In the genomic region with DNA sequence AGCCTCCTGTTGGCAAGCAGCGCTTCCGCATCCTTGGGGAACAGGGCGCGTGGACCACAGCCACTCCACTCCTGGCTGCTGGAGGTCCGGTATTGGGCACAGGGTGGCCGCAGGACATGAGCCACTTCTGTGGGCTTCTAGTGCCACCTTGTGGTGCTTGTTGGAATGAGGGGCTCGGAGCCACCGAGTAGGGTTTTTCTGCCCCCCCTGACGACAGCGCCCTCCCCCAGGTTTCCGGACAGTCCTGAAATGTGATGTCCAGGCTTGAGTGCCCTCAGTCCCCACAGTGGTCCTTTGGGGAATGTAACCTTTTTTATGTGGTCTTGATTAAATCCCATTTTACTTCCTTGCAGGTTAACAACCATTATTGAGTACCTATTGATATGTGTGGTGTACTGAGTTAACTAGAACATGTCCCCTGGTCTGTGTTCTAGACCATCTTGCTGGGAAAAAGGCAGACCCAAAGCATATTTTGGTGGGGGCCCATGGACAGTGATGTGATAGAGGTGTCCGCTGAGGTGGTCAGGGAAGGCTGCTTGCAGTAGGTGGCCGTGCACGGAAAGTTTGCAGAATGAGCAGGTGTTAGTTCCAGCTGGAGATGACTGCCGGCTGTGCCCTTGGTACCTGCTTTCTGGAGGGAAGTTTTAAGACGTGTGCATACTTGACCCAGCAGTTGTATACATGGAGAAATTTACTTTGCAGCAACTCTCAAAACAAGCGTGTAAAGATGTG, we compare ENCODE assay signal across 1 cellular context.
TF ChIP-seq lines count a peak whose summit lies in the region.

No MANE protein-coding gene starts in this region.

TF ChIP-seq in HepG2, 621 proteins besides CTCF, POLR2A, EP300 and RAD21 (continued from another document and continues in another):
- TF ChIP-seq XRCC5 (optimal IDR thresholded peaks at IDR 0.05; ENCODE audit: low read length) (peak; percentile 92), JUND (CRISPR knock-in tag; IDR thresholded peaks at IDR 0.05) (no peak), MAF1 (CRISPR knock-in tag; IDR thresholded peaks at IDR 0.05; ENCODE audit: borderline replicate concordance) (no peak), ZNF776 (CRISPR knock-in tag; IDR thresholded peaks at IDR 0.05) (peak; percentile 75; the same call in 1 of the 2 replicates), IRF2 (CRISPR knock-in tag; IDR thresholded peaks at IDR 0.05) (peak; percentile 69; the same call in 1 of the 2 replicates), ZNF761 (CRISPR knock-in tag; conservative IDR thresholded peaks at IDR 0.05) (no peak), BHLHE40 (IDR thresholded peaks at IDR 0.05; ENCODE audit: low read length) (no peak), ZNF709 (CRISPR knock-in tag; IDR thresholded peaks at IDR 0.05) (no peak), SNAI1 (CRISPR knock-in tag; IDR thresholded peaks at IDR 0.05; ENCODE audit: borderline replicate concordance) (peak; percentile 52; the same call in 1 of the 2 replicates), SMC3 (IDR thresholded peaks at IDR 0.05; ENCODE audit: low read length) (peak; percentile 77), SOX6 (IDR thresholded peaks at IDR 0.05) (no peak), SOX6 (CRISPR knock-in tag; IDR thresholded peaks at IDR 0.05) (peak; percentile 65), ZNF781 (CRISPR knock-in tag; IDR thresholded peaks at IDR 0.05; ENCODE audit: borderline replicate concordance, not compliant biosample characterization) (peak; percentile 39), ETV6 (CRISPR knock-in tag; conservative IDR thresholded peaks at IDR 0.05) (peak; percentile 59; the same call in 1 of the 2 replicates), ZNF878 (CRISPR knock-in tag; IDR thresholded peaks at IDR 0.05) (no peak), ZNF253 (CRISPR knock-in tag; IDR thresholded peaks at IDR 0.05; ENCODE audit: borderline replicate concordance) (no peak), HOXA3 (CRISPR knock-in tag; IDR thresholded peaks at IDR 0.05) (peak; percentile 62), ZBTB20 (CRISPR knock-in tag; IDR thresholded peaks at IDR 0.05; ENCODE audit: borderline replicate concordance, low read depth) (no peak), ZNF207 (IDR thresholded peaks at IDR 0.05; ENCODE audit: borderline replicate concordance) (no peak), MIER2 (CRISPR knock-in tag; IDR thresholded peaks at IDR 0.05) (peak; percentile 20; the same call in 1 of the 2 replicates), ATRX (CRISPR knock-in tag; IDR thresholded peaks at IDR 0.05; ENCODE audit: borderline replicate concordance) (no peak), NKX3-1 (CRISPR knock-in tag; IDR thresholded peaks at IDR 0.05) (0 out of 2 replicates have a peak, but pooled peaks have one; percentile 10), LCORL (IDR thresholded peaks at IDR 0.05) (0 out of 2 replicates have a peak, but pooled peaks have one; percentile 20), LCORL (CRISPR knock-in tag; IDR thresholded peaks at IDR 0.05) (0 out of 2 replicates have a peak, but pooled peaks have one; percentile 59), ZNF678 (CRISPR knock-in tag; IDR thresholded peaks at IDR 0.05) (no peak), ZNF430 (CRISPR knock-in tag; IDR thresholded peaks at IDR 0.05) (no peak), RXRA (CRISPR knock-in tag; IDR thresholded peaks at IDR 0.05) (peak; percentile 63), ZKSCAN8 (CRISPR knock-in tag; IDR thresholded peaks at IDR 0.05; ENCODE audit: borderline replicate concordance) (no peak), ZNF607 (CRISPR knock-in tag; IDR thresholded peaks at IDR 0.05; ENCODE audit: borderline replicate concordance) (peak; percentile 92)
- TF ChIP-seq, protein P1, sequence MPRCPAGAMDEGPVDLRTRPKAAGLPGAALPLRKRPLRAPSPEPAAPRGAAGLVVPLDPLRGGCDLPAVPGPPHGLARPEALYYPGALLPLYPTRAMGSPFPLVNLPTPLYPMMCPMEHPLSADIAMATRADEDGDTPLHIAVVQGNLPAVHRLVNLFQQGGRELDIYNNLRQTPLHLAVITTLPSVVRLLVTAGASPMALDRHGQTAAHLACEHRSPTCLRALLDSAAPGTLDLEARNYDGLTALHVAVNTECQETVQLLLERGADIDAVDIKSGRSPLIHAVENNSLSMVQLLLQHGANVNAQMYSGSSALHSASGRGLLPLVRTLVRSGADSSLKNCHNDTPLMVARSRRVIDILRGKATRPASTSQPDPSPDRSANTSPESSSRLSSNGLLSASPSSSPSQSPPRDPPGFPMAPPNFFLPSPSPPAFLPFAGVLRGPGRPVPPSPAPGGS (CRISPR knock-in tag; IDR thresholded peaks at IDR 0.05) = 0 out of 2 replicates have a peak, but pooled peaks have one; percentile 38
- TF ChIP-seq, protein P2, sequence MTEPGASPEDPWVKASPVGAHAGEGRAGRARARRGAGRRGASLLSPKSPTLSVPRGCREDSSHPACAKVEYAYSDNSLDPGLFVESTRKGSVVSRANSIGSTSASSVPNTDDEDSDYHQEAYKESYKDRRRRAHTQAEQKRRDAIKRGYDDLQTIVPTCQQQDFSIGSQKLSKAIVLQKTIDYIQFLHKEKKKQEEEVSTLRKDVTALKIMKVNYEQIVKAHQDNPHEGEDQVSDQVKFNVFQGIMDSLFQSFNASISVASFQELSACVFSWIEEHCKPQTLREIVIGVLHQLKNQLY (CRISPR knock-in tag; IDR thresholded peaks at IDR 0.05) = no peak
- TF ChIP-seq, protein P3, sequence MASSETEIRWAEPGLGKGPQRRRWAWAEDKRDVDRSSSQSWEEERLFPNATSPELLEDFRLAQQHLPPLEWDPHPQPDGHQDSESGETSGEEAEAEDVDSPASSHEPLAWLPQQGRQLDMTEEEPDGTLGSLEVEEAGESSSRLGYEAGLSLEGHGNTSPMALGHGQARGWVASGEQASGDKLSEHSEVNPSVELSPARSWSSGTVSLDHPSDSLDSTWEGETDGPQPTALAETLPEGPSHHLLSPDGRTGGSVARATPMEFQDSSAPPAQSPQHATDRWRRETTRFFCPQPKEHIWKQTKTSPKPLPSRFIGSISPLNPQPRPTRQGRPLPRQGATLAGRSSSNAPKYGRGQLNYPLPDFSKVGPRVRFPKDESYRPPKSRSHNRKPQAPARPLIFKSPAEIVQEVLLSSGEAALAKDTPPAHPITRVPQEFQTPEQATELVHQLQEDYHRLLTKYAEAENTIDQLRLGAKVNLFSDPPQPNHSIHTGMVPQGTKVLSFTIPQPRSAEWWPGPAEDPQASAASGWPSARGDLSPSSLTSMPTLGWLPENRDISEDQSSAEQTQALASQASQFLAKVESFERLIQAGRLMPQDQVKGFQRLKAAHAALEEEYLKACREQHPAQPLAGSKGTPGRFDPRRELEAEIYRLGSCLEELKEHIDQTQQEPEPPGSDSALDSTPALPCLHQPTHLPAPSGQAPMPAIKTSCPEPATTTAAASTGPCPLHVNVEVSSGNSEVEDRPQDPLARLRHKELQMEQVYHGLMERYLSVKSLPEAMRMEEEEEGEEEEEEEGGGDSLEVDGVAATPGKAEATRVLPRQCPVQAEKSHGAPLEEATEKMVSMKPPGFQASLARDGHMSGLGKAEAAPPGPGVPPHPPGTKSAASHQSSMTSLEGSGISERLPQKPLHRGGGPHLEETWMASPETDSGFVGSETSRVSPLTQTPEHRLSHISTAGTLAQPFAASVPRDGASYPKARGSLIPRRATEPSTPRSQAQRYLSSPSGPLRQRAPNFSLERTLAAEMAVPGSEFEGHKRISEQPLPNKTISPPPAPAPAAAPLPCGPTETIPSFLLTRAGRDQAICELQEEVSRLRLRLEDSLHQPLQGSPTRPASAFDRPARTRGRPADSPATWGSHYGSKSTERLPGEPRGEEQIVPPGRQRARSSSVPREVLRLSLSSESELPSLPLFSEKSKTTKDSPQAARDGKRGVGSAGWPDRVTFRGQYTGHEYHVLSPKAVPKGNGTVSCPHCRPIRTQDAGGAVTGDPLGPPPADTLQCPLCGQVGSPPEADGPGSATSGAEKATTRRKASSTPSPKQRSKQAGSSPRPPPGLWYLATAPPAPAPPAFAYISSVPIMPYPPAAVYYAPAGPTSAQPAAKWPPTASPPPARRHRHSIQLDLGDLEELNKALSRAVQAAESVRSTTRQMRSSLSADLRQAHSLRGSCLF (CRISPR knock-in tag; IDR thresholded peaks at IDR 0.05; ENCODE audit: borderline replicate concordance) = no peak
- TF ChIP-seq, protein P4, sequence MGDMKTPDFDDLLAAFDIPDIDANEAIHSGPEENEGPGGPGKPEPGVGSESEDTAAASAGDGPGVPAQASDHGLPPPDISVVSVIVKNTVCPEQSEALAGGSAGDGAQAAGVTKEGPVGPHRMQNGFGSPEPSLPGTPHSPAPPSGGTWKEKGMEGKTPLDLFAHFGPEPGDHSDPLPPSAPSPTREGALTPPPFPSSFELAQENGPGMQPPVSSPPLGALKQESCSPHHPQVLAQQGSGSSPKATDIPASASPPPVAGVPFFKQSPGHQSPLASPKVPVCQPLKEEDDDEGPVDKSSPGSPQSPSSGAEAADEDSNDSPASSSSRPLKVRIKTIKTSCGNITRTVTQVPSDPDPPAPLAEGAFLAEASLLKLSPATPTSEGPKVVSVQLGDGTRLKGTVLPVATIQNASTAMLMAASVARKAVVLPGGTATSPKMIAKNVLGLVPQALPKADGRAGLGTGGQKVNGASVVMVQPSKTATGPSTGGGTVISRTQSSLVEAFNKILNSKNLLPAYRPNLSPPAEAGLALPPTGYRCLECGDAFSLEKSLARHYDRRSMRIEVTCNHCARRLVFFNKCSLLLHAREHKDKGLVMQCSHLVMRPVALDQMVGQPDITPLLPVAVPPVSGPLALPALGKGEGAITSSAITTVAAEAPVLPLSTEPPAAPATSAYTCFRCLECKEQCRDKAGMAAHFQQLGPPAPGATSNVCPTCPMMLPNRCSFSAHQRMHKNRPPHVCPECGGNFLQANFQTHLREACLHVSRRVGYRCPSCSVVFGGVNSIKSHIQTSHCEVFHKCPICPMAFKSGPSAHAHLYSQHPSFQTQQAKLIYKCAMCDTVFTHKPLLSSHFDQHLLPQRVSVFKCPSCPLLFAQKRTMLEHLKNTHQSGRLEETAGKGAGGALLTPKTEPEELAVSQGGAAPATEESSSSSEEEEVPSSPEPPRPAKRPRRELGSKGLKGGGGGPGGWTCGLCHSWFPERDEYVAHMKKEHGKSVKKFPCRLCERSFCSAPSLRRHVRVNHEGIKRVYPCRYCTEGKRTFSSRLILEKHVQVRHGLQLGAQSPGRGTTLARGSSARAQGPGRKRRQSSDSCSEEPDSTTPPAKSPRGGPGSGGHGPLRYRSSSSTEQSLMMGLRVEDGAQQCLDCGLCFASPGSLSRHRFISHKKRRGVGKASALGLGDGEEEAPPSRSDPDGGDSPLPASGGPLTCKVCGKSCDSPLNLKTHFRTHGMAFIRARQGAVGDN (CRISPR knock-in tag; IDR thresholded peaks at IDR 0.05) = peak; percentile 71
- TF ChIP-seq, protein P5, sequence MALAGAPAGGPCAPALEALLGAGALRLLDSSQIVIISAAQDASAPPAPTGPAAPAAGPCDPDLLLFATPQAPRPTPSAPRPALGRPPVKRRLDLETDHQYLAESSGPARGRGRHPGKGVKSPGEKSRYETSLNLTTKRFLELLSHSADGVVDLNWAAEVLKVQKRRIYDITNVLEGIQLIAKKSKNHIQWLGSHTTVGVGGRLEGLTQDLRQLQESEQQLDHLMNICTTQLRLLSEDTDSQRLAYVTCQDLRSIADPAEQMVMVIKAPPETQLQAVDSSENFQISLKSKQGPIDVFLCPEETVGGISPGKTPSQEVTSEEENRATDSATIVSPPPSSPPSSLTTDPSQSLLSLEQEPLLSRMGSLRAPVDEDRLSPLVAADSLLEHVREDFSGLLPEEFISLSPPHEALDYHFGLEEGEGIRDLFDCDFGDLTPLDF (CRISPR knock-in tag; IDR thresholded peaks at IDR 0.05) = no peak
- TF ChIP-seq, protein P6, sequence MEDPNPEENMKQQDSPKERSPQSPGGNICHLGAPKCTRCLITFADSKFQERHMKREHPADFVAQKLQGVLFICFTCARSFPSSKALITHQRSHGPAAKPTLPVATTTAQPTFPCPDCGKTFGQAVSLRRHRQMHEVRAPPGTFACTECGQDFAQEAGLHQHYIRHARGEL (CRISPR knock-in tag; IDR thresholded peaks at IDR 0.05) = peak; percentile 76; the same call in 1 of the 2 replicates
- TF ChIP-seq, protein P7, sequence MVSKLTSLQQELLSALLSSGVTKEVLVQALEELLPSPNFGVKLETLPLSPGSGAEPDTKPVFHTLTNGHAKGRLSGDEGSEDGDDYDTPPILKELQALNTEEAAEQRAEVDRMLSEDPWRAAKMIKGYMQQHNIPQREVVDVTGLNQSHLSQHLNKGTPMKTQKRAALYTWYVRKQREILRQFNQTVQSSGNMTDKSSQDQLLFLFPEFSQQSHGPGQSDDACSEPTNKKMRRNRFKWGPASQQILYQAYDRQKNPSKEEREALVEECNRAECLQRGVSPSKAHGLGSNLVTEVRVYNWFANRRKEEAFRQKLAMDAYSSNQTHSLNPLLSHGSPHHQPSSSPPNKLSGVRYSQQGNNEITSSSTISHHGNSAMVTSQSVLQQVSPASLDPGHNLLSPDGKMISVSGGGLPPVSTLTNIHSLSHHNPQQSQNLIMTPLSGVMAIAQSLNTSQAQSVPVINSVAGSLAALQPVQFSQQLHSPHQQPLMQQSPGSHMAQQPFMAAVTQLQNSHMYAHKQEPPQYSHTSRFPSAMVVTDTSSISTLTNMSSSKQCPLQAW (CRISPR knock-in tag; IDR thresholded peaks at IDR 0.05) = peak; percentile 78; the same call in 1 of the 2 replicates
- TF ChIP-seq, protein P8, sequence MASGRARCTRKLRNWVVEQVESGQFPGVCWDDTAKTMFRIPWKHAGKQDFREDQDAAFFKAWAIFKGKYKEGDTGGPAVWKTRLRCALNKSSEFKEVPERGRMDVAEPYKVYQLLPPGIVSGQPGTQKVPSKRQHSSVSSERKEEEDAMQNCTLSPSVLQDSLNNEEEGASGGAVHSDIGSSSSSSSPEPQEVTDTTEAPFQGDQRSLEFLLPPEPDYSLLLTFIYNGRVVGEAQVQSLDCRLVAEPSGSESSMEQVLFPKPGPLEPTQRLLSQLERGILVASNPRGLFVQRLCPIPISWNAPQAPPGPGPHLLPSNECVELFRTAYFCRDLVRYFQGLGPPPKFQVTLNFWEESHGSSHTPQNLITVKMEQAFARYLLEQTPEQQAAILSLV (CRISPR knock-in tag; IDR thresholded peaks at IDR 0.05; ENCODE audit: borderline replicate concordance) = 0 out of 2 replicates have a peak, but pooled peaks have one; percentile 64
- TF ChIP-seq, protein P9, sequence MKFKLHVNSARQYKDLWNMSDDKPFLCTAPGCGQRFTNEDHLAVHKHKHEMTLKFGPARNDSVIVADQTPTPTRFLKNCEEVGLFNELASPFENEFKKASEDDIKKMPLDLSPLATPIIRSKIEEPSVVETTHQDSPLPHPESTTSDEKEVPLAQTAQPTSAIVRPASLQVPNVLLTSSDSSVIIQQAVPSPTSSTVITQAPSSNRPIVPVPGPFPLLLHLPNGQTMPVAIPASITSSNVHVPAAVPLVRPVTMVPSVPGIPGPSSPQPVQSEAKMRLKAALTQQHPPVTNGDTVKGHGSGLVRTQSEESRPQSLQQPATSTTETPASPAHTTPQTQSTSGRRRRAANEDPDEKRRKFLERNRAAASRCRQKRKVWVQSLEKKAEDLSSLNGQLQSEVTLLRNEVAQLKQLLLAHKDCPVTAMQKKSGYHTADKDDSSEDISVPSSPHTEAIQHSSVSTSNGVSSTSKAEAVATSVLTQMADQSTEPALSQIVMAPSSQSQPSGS (CRISPR knock-in tag; IDR thresholded peaks at IDR 0.05) = peak; percentile 20; the same call in 1 of the 2 replicates
- TF ChIP-seq, protein P10, sequence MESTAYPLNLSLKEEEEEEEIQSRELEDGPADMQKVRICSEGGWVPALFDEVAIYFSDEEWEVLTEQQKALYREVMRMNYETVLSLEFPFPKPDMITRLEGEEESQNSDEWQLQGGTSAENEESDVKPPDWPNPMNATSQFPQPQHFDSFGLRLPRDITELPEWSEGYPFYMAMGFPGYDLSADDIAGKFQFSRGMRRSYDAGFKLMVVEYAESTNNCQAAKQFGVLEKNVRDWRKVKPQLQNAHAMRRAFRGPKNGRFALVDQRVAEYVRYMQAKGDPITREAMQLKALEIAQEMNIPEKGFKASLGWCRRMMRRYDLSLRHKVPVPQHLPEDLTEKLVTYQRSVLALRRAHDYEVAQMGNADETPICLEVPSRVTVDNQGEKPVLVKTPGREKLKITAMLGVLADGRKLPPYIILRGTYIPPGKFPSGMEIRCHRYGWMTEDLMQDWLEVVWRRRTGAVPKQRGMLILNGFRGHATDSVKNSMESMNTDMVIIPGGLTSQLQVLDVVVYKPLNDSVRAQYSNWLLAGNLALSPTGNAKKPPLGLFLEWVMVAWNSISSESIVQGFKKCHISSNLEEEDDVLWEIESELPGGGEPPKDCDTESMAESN (CRISPR knock-in tag; conservative IDR thresholded peaks at IDR 0.05) = 0 out of 2 replicates have a peak, but pooled peaks have one; percentile 51
